1 cellular context compared by ENCODE assay signal in the genomic region with DNA sequence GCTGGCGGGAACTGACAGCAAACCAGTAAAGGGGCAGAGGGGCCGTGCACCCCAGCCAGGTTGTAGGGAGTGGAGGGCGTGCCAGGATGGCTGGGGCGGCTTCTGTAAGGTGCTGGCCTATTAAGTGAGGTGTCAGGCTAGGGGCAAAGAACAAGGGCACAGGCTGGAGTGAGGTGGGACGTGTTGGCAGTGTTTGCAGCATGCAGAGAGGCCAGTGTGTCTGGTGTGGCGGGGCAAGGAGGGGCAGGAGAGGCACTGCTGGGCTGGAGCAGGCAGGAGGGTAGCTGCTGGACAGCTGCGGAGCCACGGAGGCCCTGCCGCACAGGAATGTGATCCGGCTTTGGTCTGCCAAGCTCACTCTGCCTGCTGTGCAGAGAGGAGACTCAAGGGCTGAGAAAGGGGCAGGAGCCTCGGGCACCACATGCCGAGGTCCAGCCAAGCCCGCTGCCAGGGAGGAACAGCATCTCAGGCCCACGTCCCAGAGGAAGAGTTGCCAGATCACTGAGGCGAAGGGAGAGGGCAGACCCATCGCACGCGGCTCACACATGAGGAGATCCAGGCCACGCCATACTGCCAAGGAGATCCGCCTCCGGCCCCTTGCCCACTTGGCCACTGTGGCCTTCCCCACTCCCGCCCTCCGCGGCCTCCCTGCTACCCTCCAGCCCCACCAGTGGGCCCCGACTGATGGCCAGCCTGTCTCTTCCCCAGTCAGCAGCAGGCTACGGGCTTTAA.
TF ChIP-seq lines count a peak whose summit lies in the region.

No MANE protein-coding gene starts in this region.

TF ChIP-seq in HepG2, 621 proteins besides CTCF, POLR2A, EP300 and RAD21:
- TF ChIP-seq, protein P1, sequence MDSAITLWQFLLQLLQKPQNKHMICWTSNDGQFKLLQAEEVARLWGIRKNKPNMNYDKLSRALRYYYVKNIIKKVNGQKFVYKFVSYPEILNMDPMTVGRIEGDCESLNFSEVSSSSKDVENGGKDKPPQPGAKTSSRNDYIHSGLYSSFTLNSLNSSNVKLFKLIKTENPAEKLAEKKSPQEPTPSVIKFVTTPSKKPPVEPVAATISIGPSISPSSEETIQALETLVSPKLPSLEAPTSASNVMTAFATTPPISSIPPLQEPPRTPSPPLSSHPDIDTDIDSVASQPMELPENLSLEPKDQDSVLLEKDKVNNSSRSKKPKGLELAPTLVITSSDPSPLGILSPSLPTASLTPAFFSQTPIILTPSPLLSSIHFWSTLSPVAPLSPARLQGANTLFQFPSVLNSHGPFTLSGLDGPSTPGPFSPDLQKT (CRISPR knock-in tag; IDR thresholded peaks at IDR 0.05; ENCODE audit: borderline replicate concordance) = no peak
- TF ChIP-seq AGO2 (optimal IDR thresholded peaks at IDR 0.05; ENCODE audit: low read depth, low read length) = peak; percentile 21
